ENCODE assay signal across 9 cellular contexts in genomic region chr1:61552630-61553029, GRCh38.
"Had no signal": no experiment of that assay in that cellular context is flagged by ENCODE, and none has a peak within 500 bp of the region (broad histone marks: within the 10 kb centered on the region; RNA-seq: fewer than 3 reads in every experiment).

No MANE protein-coding gene starts in this region.

- H3K4me3 ChIP-seq: GM23248, GM23338, HAP-1 had no signal

- ATAC-seq: GM23338, HCT116 had no signal

- H3K4me1 ChIP-seq: HAP-1 had no signal

- DNase-seq: GM23248, GOT3, H7, H9, HCEC 1CT, HFFc6 had no signal

- H3K27ac ChIP-seq: GM23248 had no signal

- H3K36me3 ChIP-seq: HAP-1 had no signal
